In genomic region chr15:52180851-52181450, GRCh38 we compare ENCODE assay signal across 9 cellular contexts. TPM values are rescaled to one million over a fixed set of nuclear protein-coding genes. Genes with fewer than 3 reads are reported as not detected.
DNase-seq lines count a peak whose midpoint lies in the region; ATAC-seq lines count a peak whose summit lies in the region.
"Had no signal": no experiment of that assay in that cellular context is flagged by ENCODE, and none has a peak within 500 bp of the region (broad histone marks: within the 10 kb centered on the region; RNA-seq: fewer than 3 reads in every experiment).

No MANE protein-coding gene starts in this region.

- H3K36me3 ChIP-seq in thymus (ENCODE audit: control insufficient read depth, insufficient read depth), result peaks cover 6% of the 10 kb centered on the region
- H3K36me3 ChIP-seq: BE2C had no signal

- H3K4me1 Mint-ChIP-seq in activated naive CD4-positive, alpha-beta T cell treated with anti-CD3 and anti-CD28 coated beads, Interleukin-2, amount 10 ng/mL, durations not matched to agents 7 days and 5 days, result peaks cover 39% of the 10 kb centered on the region
- H3K4me1 Mint-ChIP-seq in activated naive CD8-positive, alpha-beta T cell treated with anti-CD3 and anti-CD28 coated beads for 36 hours, result peaks cover 14% of the 10 kb centered on the region
- peaks cover 36% of the 10 kb centered on the region for H3K4me1 Mint-ChIP-seq in memory B cell

- peaks cover 13% of the 10 kb centered on the region for H3K36me3 Mint-ChIP-seq in activated naive CD4-positive, alpha-beta T cell treated with anti-CD3 and anti-CD28 coated beads, Interleukin-2, amount 10 ng/mL, durations not matched to agents 7 days and 5 days
- H3K36me3 Mint-ChIP-seq in activated naive CD8-positive, alpha-beta T cell treated with anti-CD3 and anti-CD28 coated beads for 36 hours, result no peaks in the 10 kb centered on the region
- peaks cover 12% of the 10 kb centered on the region for H3K36me3 Mint-ChIP-seq in memory B cell

- peak overlapping the region; percentile 4 for H3K27ac ChIP-seq in thymus (ENCODE audit: low read depth)

- peaks cover 3% of the 10 kb centered on the region for H3K9me3 Mint-ChIP-seq in activated naive CD4-positive, alpha-beta T cell treated with anti-CD3 and anti-CD28 coated beads, Interleukin-2, amount 10 ng/mL, durations not matched to agents 7 days and 5 days
- H3K9me3 Mint-ChIP-seq in activated naive CD8-positive, alpha-beta T cell treated with anti-CD3 and anti-CD28 coated beads for 36 hours, result peaks cover 2% of the 10 kb centered on the region
- H3K9me3 Mint-ChIP-seq in memory B cell, result no peaks in the 10 kb centered on the region

- H3K4me3 ChIP-seq in thymus (ENCODE audit: low read length), result no peak overlapping the region

- WGBS in thymus, result 91% methylated on average over 10 of the region's 10 CpGs

- no peaks in the 10 kb centered on the region for H3K27me3 ChIP-seq in thymus (ENCODE audit: control insufficient read depth, insufficient read depth)

- H3K4me3 Mint-ChIP-seq in activated naive CD4-positive, alpha-beta T cell treated with anti-CD3 and anti-CD28 coated beads, Interleukin-2, amount 10 ng/mL, durations not matched to agents 7 days and 5 days, result peak overlapping the region; percentile 86
- H3K4me3 Mint-ChIP-seq in activated naive CD8-positive, alpha-beta T cell treated with anti-CD3 and anti-CD28 coated beads for 36 hours, result peak overlapping the region; percentile 86
- peak overlapping the region; percentile 97 for H3K4me3 Mint-ChIP-seq in memory B cell

- peaks cover 7% of the 10 kb centered on the region for H3K4me1 ChIP-seq in thymus (ENCODE audit: control insufficient read depth, insufficient read depth, low read length)
- H3K4me1 ChIP-seq: BE2C had no signal

- no peak for ATAC-seq in memory B cell (ENCODE audit: low read depth)
- no peak for ATAC-seq in GM19455 (IDR thresholded peaks at IDR 0.05; ENCODE audit: unreplicated experiment)

- no peak for DNase-seq in activated naive CD4-positive, alpha-beta T cell treated with anti-CD3 and anti-CD28 coated beads, Interleukin-2, amount 10 ng/mL, durations not matched to agents 7 days and 5 days
- DNase-seq in activated naive CD4-positive, alpha-beta T cell (lab: John Stamatoyannopoulos, UW), result no peak
- DNase-seq in activated naive CD8-positive, alpha-beta T cell treated with anti-CD3 and anti-CD28 coated beads for 36 hours, result no peak
- DNase-seq in memory B cell (ENCODE audit: low spot score in 2 of 2) (no peak), retina (no peak), COLO829 (ENCODE audit: low spot score) (no peak)
- DNase-seq: BE2C had no signal

- no peaks in the 10 kb centered on the region for H3K27me3 Mint-ChIP-seq in activated naive CD4-positive, alpha-beta T cell treated with anti-CD3 and anti-CD28 coated beads, Interleukin-2, amount 10 ng/mL, durations not matched to agents 7 days and 5 days
- H3K27me3 Mint-ChIP-seq in activated naive CD8-positive, alpha-beta T cell treated with anti-CD3 and anti-CD28 coated beads for 36 hours, result no peaks in the 10 kb centered on the region
- H3K27me3 Mint-ChIP-seq in memory B cell, result no peaks in the 10 kb centered on the region

- H3K27ac Mint-ChIP-seq in activated naive CD4-positive, alpha-beta T cell treated with anti-CD3 and anti-CD28 coated beads, Interleukin-2, amount 10 ng/mL, durations not matched to agents 7 days and 5 days, result peak overlapping the region; percentile 96
- no peak overlapping the region for H3K27ac Mint-ChIP-seq in activated naive CD8-positive, alpha-beta T cell treated with anti-CD3 and anti-CD28 coated beads for 36 hours
- peak overlapping the region; percentile 98 for H3K27ac Mint-ChIP-seq in memory B cell

- CTCF ChIA-PET in activated naive CD4-positive, alpha-beta T cell treated with anti-CD3 and anti-CD28 coated beads, Interleukin-2, amount 10 ng/mL, durations not matched to agents 7 days and 5 days (lab: Charles Lee), result interaction anchor here (3.7 kb wide), 1 partner anchor 27 kb away, joined by 19 read pairs; no protein-coding TSS in a partner anchor

- no peaks in the 10 kb centered on the region for H3K9me3 ChIP-seq in thymus (ENCODE audit: control insufficient read depth)
- H3K9me3 ChIP-seq: BE2C had no signal

RNA-seq across cellular contexts. Expression of gene GNB5, which starts 10.2 kb away (rescaled TPM):
- total RNA-seq in activated naive CD8-positive, alpha-beta T cell treated with anti-CD3 and anti-CD28 coated beads for 36 hours, result 10 to 100 TPM; 14.5 to 16.2 TPM
- polyA plus RNA-seq in thymus, result 20.5 TPM
